Comparison of ENCODE assay signal across 13 cellular contexts in genomic region chr3:149572796-149573414, GRCh38.
A peak's percentile ranks its signal among the peaks of the same experiment; 100 is the strongest.
DNase-seq lines count a peak whose midpoint lies in the region; ATAC-seq, FAIRE-seq and TF ChIP-seq lines count a peak whose summit lies in the region.
"Had no signal": no experiment of that assay in that cellular context is flagged by ENCODE, and none has a peak within 500 bp of the region (broad histone marks: within the 10 kb centered on the region; RNA-seq: fewer than 3 reads in every experiment).

No MANE protein-coding gene starts in this region.

- intact Hi-C loops in A673 (cut with micrococcal nuclease; ENCODE audit: unreplicated experiment) (no loop called here), left lung (cut with DNase I) (loop anchor here in 1 of 2 donors (10.0 kb wide), 1 partner anchor 82 kb away; the partner anchor contains the start of gene WWTR1)

- CTCF ChIA-PET in A673 (lab: Charles Lee), result interaction anchor here (0.6 kb wide), 1 partner anchor 57 kb away, joined by 3 read pairs; no protein-coding TSS in a partner anchor

- POLR2A ChIA-PET in A673 (lab: Charles Lee; ENCODE audit: low non-redundant PET), result interaction anchor here (0.5 kb wide), 1 partner anchor 536 kb away, joined by 4 read pairs; no protein-coding TSS in a partner anchor

- H3K27ac ChIP-seq in A673 (ENCODE audit: low read depth, low read length, poor library complexity, severe bottlenecking) (peak overlapping the region; percentile 96), left lung (peak overlapping the region; percentile 5 to 20)
- H3K27ac ChIP-seq: SJCRH30 had no signal

- TF ChIP-seq CTCF in A673 (conservative IDR thresholded peaks at IDR 0.05; ENCODE audit: low read depth, low read length) (no peak), cardiac fibroblast (IDR thresholded peaks at IDR 0.05; ENCODE audit: low read depth, low read length) (no peak), left lung (IDR thresholded peaks at IDR 0.05) (no peak)

- no peak for DNase-seq in A673 (ENCODE audit: low spot score)
- DNase-seq in MG63, result peak; percentile 80
- peak; percentile 62 to 85 for DNase-seq in cardiac fibroblast (ENCODE audit: low read depth in 2 of 2)
- DNase-seq in left lung, result no peak
- no peak for DNase-seq in HTR-8/SVneo (ENCODE audit: insufficient read length, low spot score)
- DNase-seq in NCI-H1694 treated with DMSO at 0.1 percent for 48 hours (lab: John Stamatoyannopoulos, UW), result no peak
- DNase-seq in 8988T, result no peak
- no peak for DNase-seq in NCI-H1417 (lab: John Stamatoyannopoulos, UW)
- DNase-seq: activated CD4-positive, alpha-beta T cell treated with anti-CD3 and anti-CD28 coated beads, Interleukin-2, amount 10 ng/mL, durations not matched to agents 24 days and 14 days; NCI-H2171; SJCRH30 had no signal

- H3K9me3 ChIP-seq in A673 (ENCODE audit: low read depth, low read length, poor library complexity, severe bottlenecking) (no peaks in the 10 kb centered on the region), MG63 (no peaks in the 10 kb centered on the region), left lung (no peaks in the 10 kb centered on the region)
- H3K9me3 ChIP-seq: SJCRH30 had no signal

- H3K36me3 ChIP-seq in A673 (ENCODE audit: insufficient read depth, low read length, poor library complexity, severe bottlenecking) (peaks cover 8% of the 10 kb centered on the region), MG63 (peaks cover 49% of the 10 kb centered on the region), left lung (no peaks in the 10 kb centered on the region)

- H3K27me3 ChIP-seq in A673 (replicated peaks; ENCODE audit: insufficient read depth, low read depth, low read length, poor library complexity) (no peaks in the 10 kb centered on the region), MG63 (no peaks in the 10 kb centered on the region), left lung (no peaks in the 10 kb centered on the region)
- H3K27me3 ChIP-seq: SJCRH30 had no signal

- H3K4me3 ChIP-seq in A673 (ENCODE audit: low read depth, low read length, poor library complexity, severe bottlenecking) (no peak overlapping the region), MG63 (no peak overlapping the region), cardiac fibroblast (replicated peaks in 1 of 2; ENCODE audit: low read depth in 2 of 2, low read length in 2 of 2) (no peak overlapping the region), left lung (no peak overlapping the region)
- H3K4me3 ChIP-seq: SJCRH30 had no signal

- FAIRE-seq in HTR-8/SVneo (lab: Jason Lieb, UNC), result no peak
- FAIRE-seq: HepG2 had no signal

- H3K4me1 ChIP-seq in A673 (ENCODE audit: insufficient read depth, low read length, poor library complexity, severe bottlenecking) (peaks cover 46% of the 10 kb centered on the region), left lung (peaks cover 10 to 50% of the 10 kb centered on the region in 2 donors)

- no peak for ATAC-seq in left lung
- ATAC-seq: activated naive CD4-positive, alpha-beta T cell treated with anti-CD3 and anti-CD28 coated beads, Interleukin-2, amount 50 U/mL, for 72 hours; HepG2 had no signal

- BruUV-seq in A673 (replicated peaks; lab: Mats Ljungman, UMichigan), result no TSS peak

Comparison
In these comparisons a context has a peak if more than half of its experiments do, and no peak if none do; other contexts are left out.
1. DNase-seq: peak in MG63 (single experiment) and cardiac fibroblast (2 of 2); none in A673 (single experiment), left lung (0 of 2), HTR-8/SVneo (single experiment), NCI-H1694 treated with DMSO at 0.1 percent for 48 hours (single experiment), 8988T (single experiment) and NCI-H1417 (0 of 3).